In genomic region chr15:79455361-79455760, GRCh38 we compare ENCODE assay signal across 19 cellular contexts.
"Had no signal": no experiment of that assay in that cellular context is flagged by ENCODE, and none has a peak within 500 bp of the region (broad histone marks: within the 10 kb centered on the region; RNA-seq: fewer than 3 reads in every experiment).

No MANE protein-coding gene starts in this region.

- H3K9me3 ChIP-seq: esophagus squamous epithelium, sigmoid colon, spleen, thyroid gland had no signal

- H2AFZ ChIP-seq: hepatocyte had no signal

- H3K27ac ChIP-seq: cardiac muscle cell, esophagus squamous epithelium, hepatocyte, sigmoid colon, spleen, thyroid gland, VCaP had no signal

- H3K4me1 ChIP-seq: esophagus squamous epithelium, sigmoid colon, spleen, thyroid gland had no signal

- ATAC-seq: activated T-cell treated with anti-CD3 and anti-CD28 coated beads, Interleukin-2, amount 50 U/mL, for 72 hours had no signal

- H3K4me2 ChIP-seq: hepatocyte had no signal

- DNase-seq: activated CD4-positive, alpha-beta T cell treated with anti-CD3 and anti-CD28 coated beads, Interleukin-2, amount 50 U/mL, for 4 hours; activated CD4-positive, CD25-positive, alpha-beta regulatory T cell treated with anti-CD3 and anti-CD28 coated beads, Interleukin-2, amount 50 U/mL, for 72 hours; activated effector memory CD4-positive, alpha-beta T cell treated with anti-CD3 and anti-CD28 coated beads, Interleukin-2, amount 50 U/mL, for 16 hours; activated naive CD4-positive, alpha-beta T cell treated with anti-CD3 and anti-CD28 coated beads, Interleukin-2, amount 50 U/mL, for 16 hours; activated T-cell treated with anti-CD3 and anti-CD28 coated beads, Interleukin-2, amount 50 U/mL, for 72 hours; effector memory CD4-positive, alpha-beta T cell; esophagus squamous epithelium; islet precursor cell; midbrain; nucleus accumbens; sigmoid colon; spleen; stimulated activated naive CD4-positive, alpha-beta T cell; T1000; thyroid gland had no signal

- H3K27me3 ChIP-seq: cardiac muscle cell, hepatocyte, thyroid gland had no signal

- H3K36me3 ChIP-seq: cardiac muscle cell, esophagus squamous epithelium, sigmoid colon, spleen, thyroid gland had no signal

- H3K4me3 ChIP-seq: cardiac muscle cell, esophagus squamous epithelium, hepatocyte, lung, sigmoid colon, spleen, thyroid gland had no signal

- H3K79me2 ChIP-seq: hepatocyte had no signal
